ENCODE assay signal across 8 cellular contexts in the genomic region with DNA sequence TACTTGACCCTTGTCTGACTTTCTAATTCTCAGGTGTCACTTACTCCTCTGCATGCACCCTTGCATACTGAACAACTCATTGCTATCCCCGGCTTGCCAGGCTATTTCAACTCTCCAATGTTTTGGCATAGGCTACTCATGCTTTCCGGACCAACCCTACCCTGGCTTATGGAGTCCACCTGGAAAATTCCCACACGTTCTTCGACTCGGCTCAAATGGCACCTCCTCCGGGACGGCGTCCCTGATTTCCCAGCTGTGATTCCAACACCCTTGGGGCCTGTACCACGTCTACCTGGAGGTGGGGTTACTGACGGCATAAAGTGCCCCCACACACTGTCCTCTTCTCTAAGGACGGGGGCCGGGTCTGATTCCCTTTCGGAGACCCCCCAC. TPM values are rescaled to one million over a fixed set of nuclear protein-coding genes. Genes with fewer than 3 reads are reported as not detected.
A peak's percentile ranks its signal among the peaks of the same experiment; 100 is the strongest.
DNase-seq lines count a peak whose midpoint lies in the region; ATAC-seq and TF ChIP-seq lines count a peak whose summit lies in the region.

No MANE protein-coding gene starts in this region.

- peaks cover 49% of the 10 kb centered on the region for H3K79me2 ChIP-seq in MM.1S (ENCODE audit: low read length)

- intact Hi-C loops in Right ventricle myocardium inferior (cut with DNase I) (no loop called here), lower lobe of right lung (cut with DNase I) (no loop called here)

- no peaks in the 10 kb centered on the region for H3K9me2 ChIP-seq in MM.1S (replicated peaks; ENCODE audit: insufficient read depth, low read length)

- H3K4me1 ChIP-seq in cardiac muscle cell (ENCODE audit: low read depth) (no peaks in the 10 kb centered on the region), MM.1S (ENCODE audit: low read length) (peaks cover 28% of the 10 kb centered on the region), lower lobe of right lung (peaks cover 20% of the 10 kb centered on the region)

- H3K4me3 ChIP-seq in cardiac muscle cell (peak overlapping the region; percentile 84), MM.1S (ENCODE audit: low read length) (peak overlapping the region; percentile 78), lower lobe of right lung (peak overlapping the region; percentile 91)

- H3K4me2 ChIP-seq in MM.1S (ENCODE audit: low read depth, low read length), result peak overlapping the region; percentile 67

- H3K36me3 ChIP-seq in cardiac muscle cell (peaks cover 13% of the 10 kb centered on the region), MM.1S (replicated peaks; ENCODE audit: insufficient read depth, low read length) (no peaks in the 10 kb centered on the region), lower lobe of right lung (peaks cover 35% of the 10 kb centered on the region)

- TF ChIP-seq CTCF in cardiac muscle cell (IDR thresholded peaks at IDR 0.05; ENCODE audit: low read depth, low read length), result no peak
- TF ChIP-seq CTCF in MM.1S (IDR thresholded peaks at IDR 0.05; ENCODE audit: low read length), result no peak
- TF ChIP-seq CTCF in lower lobe of right lung (IDR thresholded peaks at IDR 0.05), result no peak
- TF ChIP-seq CTCF in type B pancreatic cell (conservative IDR thresholded peaks at IDR 0.05), result no peak

- H3K27me3 Mint-ChIP-seq in type B pancreatic cell, result no peaks in the 10 kb centered on the region

- H3K9me3 Mint-ChIP-seq in type B pancreatic cell, result no peaks in the 10 kb centered on the region

- H4K20me1 ChIP-seq in MM.1S (ENCODE audit: insufficient read depth, low read length), result peaks cover 12% of the 10 kb centered on the region

- ATAC-seq in Right ventricle myocardium inferior, result no peak
- ATAC-seq in lower lobe of right lung, result peak; percentile 11 to 35
- no peak for ATAC-seq in HG03439 (IDR thresholded peaks at IDR 0.05; ENCODE audit: unreplicated experiment)
- no peak for ATAC-seq in HG02884 (IDR thresholded peaks at IDR 0.05; ENCODE audit: unreplicated experiment)

- peaks cover 21% of the 10 kb centered on the region for H3K36me3 Mint-ChIP-seq in type B pancreatic cell

- H3K9ac ChIP-seq in MM.1S (ENCODE audit: low read length), result peak overlapping the region; percentile 66

- H3K27me3 ChIP-seq in cardiac muscle cell, result no peaks in the 10 kb centered on the region
- H3K27me3 ChIP-seq in MM.1S (replicated peaks; ENCODE audit: insufficient read depth, low read length), result no peaks in the 10 kb centered on the region
- H3K27me3 ChIP-seq in lower lobe of right lung (ENCODE audit: low read depth), result no peaks in the 10 kb centered on the region

- peak overlapping the region; percentile 96 for H3K4me3 Mint-ChIP-seq in type B pancreatic cell

- H3K9me3 ChIP-seq in cardiac muscle cell (ENCODE audit: low read depth) (no peaks in the 10 kb centered on the region), MM.1S (replicated peaks; ENCODE audit: insufficient read depth, low read length) (no peaks in the 10 kb centered on the region), lower lobe of right lung (no peaks in the 10 kb centered on the region)

- peak overlapping the region; percentile 48 for H2AFZ ChIP-seq in MM.1S (ENCODE audit: low read length)

- peak in 1 of 2 donors; percentile 9 for DNase-seq in cardiac muscle cell (ENCODE audit: low read depth in 1 of 2, low spot score in 1 of 2)
- DNase-seq in Right ventricle myocardium inferior (ENCODE audit: missing footprints), result no peak
- DNase-seq in MM.1S, result peak; percentile 7
- peak in 8 of 61 donors; percentile 10 to 54 (median 38) for DNase-seq in caudate nucleus (lab: John Stamatoyannopoulos, UW)
- DNase-seq in lower lobe of right lung, result no peak
- no peak for DNase-seq in type B pancreatic cell (ENCODE audit: extremely low spot score, unreplicated experiment)

- H3K27ac ChIP-seq in cardiac muscle cell, result peak overlapping the region; percentile 70
- peak overlapping the region; percentile 25; the same call in 1 of the 2 replicates for H3K27ac ChIP-seq in MM.1S (ENCODE audit: low read length)
- peak overlapping the region; percentile 70 for H3K27ac ChIP-seq in caudate nucleus (ENCODE audit: low read depth, low read length)
- H3K27ac ChIP-seq in lower lobe of right lung, result peak overlapping the region; percentile 85

- H3K4me1 Mint-ChIP-seq in type B pancreatic cell (ENCODE audit: unreplicated experiment), result peaks cover 24% of the 10 kb centered on the region

- H3K27ac Mint-ChIP-seq in type B pancreatic cell, result peak overlapping the region; percentile 85

- H3F3A ChIP-seq in MM.1S (ENCODE audit: insufficient read depth, low read length), result peaks cover 25% of the 10 kb centered on the region

RNA-seq across cellular contexts. Expression of gene SMYD4, which starts 0.5 kb away (rescaled TPM):
- total RNA-seq in cardiac muscle cell (7.7 and 19.2 TPM in 2 replicates), Right ventricle myocardium inferior (9.9 TPM), lower lobe of right lung (21.9 TPM), type B pancreatic cell (ENCODE audit: low replicate concordance) (18.0 and 22.5 TPM in 2 replicates)
- 14.4 and 24.2 TPM in 2 replicates for polyA plus RNA-seq in cardiac muscle cell

RNA-seq across cellular contexts. Expression of gene RPA1, which starts 0.6 kb away (rescaled TPM):
- 42.5 and 50.0 TPM in 2 replicates for total RNA-seq in cardiac muscle cell
- polyA plus RNA-seq in cardiac muscle cell, result 78.9 and 102 TPM in 2 replicates
- total RNA-seq in Right ventricle myocardium inferior, result 56.3 TPM
- 67.1 TPM for total RNA-seq in lower lobe of right lung
- 91.5 and 129 TPM in 2 replicates for total RNA-seq in type B pancreatic cell (ENCODE audit: low replicate concordance)

Comparison
In these comparisons a context has a peak if more than half of its experiments do, and no peak if none do; other contexts are left out.
1. H3K27ac ChIP-seq: peak in every context shown above with its lines; median percentile 85 in lower lobe of right lung; 70 in cardiac muscle cell; 70 in caudate nucleus; 25 in MM.1S.
2. ATAC-seq: peak in lower lobe of right lung (2 of 2); none in Right ventricle myocardium inferior (single experiment), HG03439 (single experiment) and HG02884 (single experiment).
3. Peak in every context shown above with its lines, with median percentiles within 50 percentile points of each other: H3K4me3 ChIP-seq.